8 cellular contexts compared by ENCODE assay signal in the genomic region with DNA sequence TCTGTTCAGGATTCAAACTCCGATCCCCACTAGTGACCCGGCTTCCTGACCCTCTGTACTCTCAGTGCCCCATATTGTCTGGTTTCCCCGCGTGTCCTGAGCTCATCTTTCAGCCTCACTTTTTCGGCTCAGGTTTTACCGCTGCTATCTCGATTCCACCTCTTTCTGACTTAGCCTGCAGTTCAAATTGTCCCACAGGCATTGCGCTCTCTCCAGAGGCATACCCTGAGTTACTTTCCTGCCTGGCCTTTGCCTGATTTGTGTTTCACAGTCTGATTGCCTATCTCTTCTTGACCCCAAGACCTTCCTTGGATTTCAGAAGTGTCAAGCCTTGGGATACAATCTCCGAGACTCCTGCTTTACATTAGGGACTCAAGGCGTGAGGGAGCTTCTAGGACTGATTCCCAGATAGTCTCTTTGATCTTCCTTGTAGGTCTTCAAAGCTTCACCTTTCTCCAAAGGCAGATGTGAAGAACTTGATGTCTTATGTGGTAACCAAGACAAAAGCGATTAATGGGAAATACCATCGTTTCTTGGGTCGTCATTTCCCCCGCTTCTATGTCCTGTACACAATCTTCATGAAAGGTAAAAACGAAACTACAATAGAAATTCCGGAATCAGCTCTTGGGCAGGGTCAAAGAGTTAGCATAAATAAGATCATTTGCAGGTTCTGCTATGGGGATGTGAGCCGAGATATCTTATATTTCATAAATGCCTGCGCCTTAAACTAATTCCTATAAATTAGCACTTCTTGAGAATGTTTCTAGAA. TPM values are rescaled to one million over a fixed set of nuclear protein-coding genes. Genes with fewer than 3 reads are reported as not detected.
DNase-seq lines count a peak whose midpoint lies in the region; ATAC-seq and TF ChIP-seq lines count a peak whose summit lies in the region.

No MANE protein-coding gene starts in this region.

- H3K27me3 Mint-ChIP-seq in naive thymus-derived CD4-positive, alpha-beta T cell, result no peaks in the 10 kb centered on the region

- H3K9ac ChIP-seq in PC-3 (ENCODE audit: low read length), result peak overlapping the region; percentile 94

- peak overlapping the region; percentile 71 for H3K4me3 ChIP-seq in GM06990 (replicated peaks; ENCODE audit: low read depth, low read length)
- peak overlapping the region; percentile 88 for H3K4me3 ChIP-seq in PC-3 (ENCODE audit: low read length)
- H3K4me3 ChIP-seq in dorsolateral prefrontal cortex, result peak overlapping the region; percentile 55 to 100 (median 83)
- H3K4me3 ChIP-seq in naive thymus-derived CD4-positive, alpha-beta T cell (ENCODE audit: low read length), result peak overlapping the region; percentile 75

- H3K9me2 ChIP-seq in PC-3 (replicated peaks; ENCODE audit: low read length), result no peaks in the 10 kb centered on the region

- H3K4me3 Mint-ChIP-seq in naive thymus-derived CD4-positive, alpha-beta T cell, result peak overlapping the region; percentile 93 to 98 (median 96)

- no peak for ATAC-seq in PC-3
- ATAC-seq in naive thymus-derived CD4-positive, alpha-beta T cell, result no peak

- peak overlapping the region; percentile 93 to 99 (median 96) for H3K27ac Mint-ChIP-seq in naive thymus-derived CD4-positive, alpha-beta T cell

- H3F3A ChIP-seq in PC-3 (ENCODE audit: low read length, unreplicated experiment), result no peaks in the 10 kb centered on the region

- peaks cover 32% of the 10 kb centered on the region for H3K79me2 ChIP-seq in PC-3 (ENCODE audit: low read length)

- peaks cover 0 to 10% (median 9%) of the 10 kb centered on the region in 5 donors for H3K36me3 Mint-ChIP-seq in naive thymus-derived CD4-positive, alpha-beta T cell

- no peaks in the 10 kb centered on the region for H3K27me3 ChIP-seq in GM06990 (replicated peaks; ENCODE audit: control insufficient read depth, insufficient read depth, low read length)
- no peaks in the 10 kb centered on the region for H3K27me3 ChIP-seq in PC-3 (ENCODE audit: low read length)
- H3K27me3 ChIP-seq in dorsolateral prefrontal cortex, result no peaks in the 10 kb centered on the region
- no peaks in the 10 kb centered on the region for H3K27me3 ChIP-seq in naive thymus-derived CD4-positive, alpha-beta T cell (ENCODE audit: control insufficient read depth in 2 of 2, insufficient read depth in 2 of 2, low read length in 2 of 2)

- peak overlapping the region; percentile 24 for H2AFZ ChIP-seq in PC-3 (ENCODE audit: low read length)

- H3K4me2 ChIP-seq in PC-3 (ENCODE audit: low read length), result peak overlapping the region; percentile 95

- H3K36me3 ChIP-seq in GM06990 (ENCODE audit: control insufficient read depth, insufficient read depth, low read length) (no peaks in the 10 kb centered on the region; the same call in 1 of the 2 replicates), PC-3 (ENCODE audit: low read depth, low read length) (peaks cover 11% of the 10 kb centered on the region; the same call in 1 of the 2 replicates)
- H3K36me3 ChIP-seq in naive thymus-derived CD4-positive, alpha-beta T cell (ENCODE audit: control insufficient read depth in 2 of 3, insufficient read depth in 3 of 3, low read length in 3 of 3), result peaks cover 0 to 10% (median 6%) of the 10 kb centered on the region in 3 experiments

- peaks cover 15 to 44% (median 36%) of the 10 kb centered on the region in 7 donors for H3K4me1 Mint-ChIP-seq in naive thymus-derived CD4-positive, alpha-beta T cell

- peak overlapping the region; percentile 42 for H3K27ac ChIP-seq in PC-3 (ENCODE audit: low read length)
- H3K27ac ChIP-seq in dorsolateral prefrontal cortex, result peak overlapping the region; percentile 29 to 100 (median 96)
- H3K27ac ChIP-seq in naive thymus-derived CD4-positive, alpha-beta T cell (ENCODE audit: low read depth, low read length), result peak overlapping the region; percentile 81

- TF ChIP-seq CTCF in GM06990 (IDR thresholded peaks at IDR 0.05; ENCODE audit: insufficient read depth, low read length, poor library complexity, severe bottlenecking), result no peak
- no peak for TF ChIP-seq CTCF in PC-3 (conservative IDR thresholded peaks at IDR 0.05; ENCODE audit: low read depth, low read length)
- TF ChIP-seq CTCF in dorsolateral prefrontal cortex (IDR thresholded peaks at IDR 0.05 in 54 of 56, conservative IDR thresholded peaks at IDR 0.05 in 2 of 56; ENCODE audit: low read depth in 1 of 56, partially characterized antibody in 56 of 56), result no peak

- no peaks in the 10 kb centered on the region for H4K20me1 ChIP-seq in PC-3 (ENCODE audit: low read length)

- POLR2A ChIA-PET in PC-3 (lab: Charles Lee; ENCODE audit: unreplicated experiment), result interaction anchor here (0.6 to 1.0 kb wide), 2 partner anchors 29 to 292 kb away, joined by 3 to 4 read pairs; no protein-coding TSS in a partner anchor
- POLR2A ChIA-PET in naive thymus-derived CD4-positive, alpha-beta T cell (lab: Charles Lee), result interaction anchor here (0.5 to 1.7 kb wide), 9 partner anchors 12 to 219 kb away, joined by 3 to 8 read pairs (median 3); a partner anchor contains a TSS

- BruUV-seq in PC-3 (replicated peaks; lab: Mats Ljungman, UMichigan), result TSS peak; percentile 62

- peaks cover 0 to 1% (median 0%) of the 10 kb centered on the region in 11 donors for H3K9me3 Mint-ChIP-seq in naive thymus-derived CD4-positive, alpha-beta T cell

- no peaks in the 10 kb centered on the region for H3K9me3 ChIP-seq in PC-3 (ENCODE audit: low read length)
- H3K9me3 ChIP-seq in naive thymus-derived CD4-positive, alpha-beta T cell (ENCODE audit: control insufficient read depth in 2 of 3, low read length in 3 of 3), result no peaks in the 10 kb centered on the region

- DNase-seq in GM06990 (ENCODE audit: extremely low read depth, insufficient read length) (no peak), PC-3 (no peak), dorsolateral prefrontal cortex (no peak), posterior cingulate gyrus (no peak), iPS-NIHi7 (ENCODE audit: extremely low spot score) (no peak), NCI-H1694 (lab: John Stamatoyannopoulos, UW) (no peak)
- peak in 5 of 9 donors; percentile 4 to 39 (median 17) for DNase-seq in naive thymus-derived CD4-positive, alpha-beta T cell
- DNase-seq in stimulated activated CD4-positive, alpha-beta T cell treated with anti-CD3 and anti-CD28 coated beads, Interleukin-1b, Interleukin-23, amount 100 ng/mL, for 48 hours, result no peak

- CTCF ChIA-PET in PC-3 (lab: Charles Lee), result no interaction called here
- CTCF ChIA-PET in naive thymus-derived CD4-positive, alpha-beta T cell (lab: Charles Lee), result interaction anchor here (0.6 to 0.7 kb wide), 3 partner anchors 27 to 434 kb away, joined by 3 to 4 read pairs (median 3); no protein-coding TSS in a partner anchor

- intact Hi-C loops in PC-3 (cut with micrococcal nuclease) (loop anchor here (5.0 kb wide), 2 partner anchors 219 to 294 kb away; no protein-coding TSS in a partner anchor), dorsolateral prefrontal cortex (cut with DNase I) (loop anchor here (2.0 to 10.0 kb wide), 3 partner anchors 34 to 294 kb away; a partner anchor contains a TSS), posterior cingulate gyrus (cut with DNase I) (loop anchor here (2.0 to 5.0 kb wide), 3 partner anchors 34 to 294 kb away; a partner anchor contains a TSS)
- intact Hi-C loops in naive thymus-derived CD4-positive, alpha-beta T cell (cut with micrococcal nuclease), result loop anchor here (1.0 to 10.0 kb wide), 13 partner anchors 22 to 1956 kb away; a partner anchor contains a TSS

- H3K4me1 ChIP-seq in PC-3 (ENCODE audit: insufficient read depth, low read length), result peaks cover 12% of the 10 kb centered on the region
- H3K4me1 ChIP-seq in naive thymus-derived CD4-positive, alpha-beta T cell (ENCODE audit: control insufficient read depth in 2 of 2, insufficient read depth in 2 of 2, low read length in 2 of 2), result peaks cover 20 to 23% of the 10 kb centered on the region in 2 donors

RNA-seq across cellular contexts. Expression of a gene that starts 0.7 kb away (rescaled TPM):
- total RNA-seq in PC-3 (2014; rRNA removed) (46.9 and 47.1 TPM in 2 replicates), dorsolateral prefrontal cortex (10 to 100 TPM; 43.1 to 97.4 (median 70.1) TPM)
- total RNA-seq in naive thymus-derived CD4-positive, alpha-beta T cell, result 100 to 1,000 TPM in 1 of 5 experiments, 10 to 100 TPM in 4; 58.8 to 101 (median 77.0) TPM
- 10 to 100 TPM; 32.4 to 42.0 TPM for polyA plus RNA-seq in naive thymus-derived CD4-positive, alpha-beta T cell

RNA-seq across cellular contexts. Expression of a gene that starts 22.6 kb away (rescaled TPM):
- total RNA-seq in PC-3 (2014; rRNA removed), result 28.4 and 38.8 TPM in 2 replicates
- total RNA-seq in dorsolateral prefrontal cortex, result 100 to 1,000 TPM in 69 of 120 experiments, 10 to 100 TPM in 51; 65.0 to 180 (median 103) TPM
- total RNA-seq in naive thymus-derived CD4-positive, alpha-beta T cell, result 10 to 100 TPM; 49.3 to 65.4 (median 61.0) TPM
- polyA plus RNA-seq in naive thymus-derived CD4-positive, alpha-beta T cell, result 10 to 100 TPM; 14.0 to 24.6 TPM

RNA-seq across cellular contexts. Expression of a gene that starts 34.6 kb away (rescaled TPM):
- total RNA-seq in PC-3 (2014; rRNA removed) (18.9 and 23.3 TPM in 2 replicates), dorsolateral prefrontal cortex (10 to 100 TPM; 42.6 to 96.4 (median 71.8) TPM)
- total RNA-seq in naive thymus-derived CD4-positive, alpha-beta T cell, result 10 to 100 TPM; 20.0 to 38.7 (median 23.4) TPM
- polyA plus RNA-seq in naive thymus-derived CD4-positive, alpha-beta T cell, result 1 to 10 TPM; 2.7 to 6.9 TPM

Comparison
In these comparisons a context has a peak if more than half of its experiments do, and no peak if none do; other contexts are left out.
1. DNase-seq: peak in naive thymus-derived CD4-positive, alpha-beta T cell (5 of 9); none in GM06990 (single experiment), PC-3 (single experiment), dorsolateral prefrontal cortex (0 of 10), posterior cingulate gyrus (0 of 10), iPS-NIHi7 (single experiment), stimulated activated CD4-positive, alpha-beta T cell treated with anti-CD3 and anti-CD28 coated beads, Interleukin-1b, Interleukin-23, amount 100 ng/mL, for 48 hours (single experiment) and NCI-H1694 (single experiment).
2. H3K27ac ChIP-seq: peak in every context shown above with its lines; median percentile 96 in dorsolateral prefrontal cortex; 81 in naive thymus-derived CD4-positive, alpha-beta T cell; 42 in PC-3.
3. Peak in every context shown above with its lines, with median percentiles within 50 percentile points of each other: H3K4me3 ChIP-seq.